31 cellular contexts compared by ENCODE assay signal in genomic region chr3:55857635-55858034, GRCh38.
"Had no signal": no experiment of that assay in that cellular context is flagged by ENCODE, and none has a peak within 500 bp of the region (broad histone marks: within the 10 kb centered on the region; RNA-seq: fewer than 3 reads in every experiment).

No MANE protein-coding gene starts in this region.

- H3K9me3 ChIP-seq: ascending aorta, esophagus muscularis mucosa, gastrocnemius medialis had no signal

- H3K27ac ChIP-seq: ascending aorta, esophagus muscularis mucosa, foreskin keratinocyte, gastrocnemius medialis had no signal

- H3K4me1 ChIP-seq: ascending aorta, foreskin keratinocyte, gastrocnemius medialis had no signal

- DNase-seq: activated CD4-positive, alpha-beta memory T cell treated with anti-CD3 and anti-CD28 coated beads for 36 hours; activated CD4-positive, alpha-beta T cell treated with anti-CD3 and anti-CD28 coated beads for 36 hours; activated CD4-positive, CD25-positive, alpha-beta regulatory T cell; activated CD4-positive, CD25-positive, alpha-beta regulatory T cell treated with anti-CD3 and anti-CD28 coated beads, Interleukin-2, amount 50 U/mL, for 72 hours; activated CD8-positive, alpha-beta memory T cell treated with anti-CD3 and anti-CD28 coated beads, Interleukin-2, amount 50 U/mL, for 48 hours; activated gamma-delta T cell; activated naive CD4-positive, alpha-beta T cell; activated naive CD4-positive, alpha-beta T cell treated with anti-CD3 and anti-CD28 coated beads, Interleukin-2, amount 10 ng/mL, durations not matched to agents 7 days and 5 days; activated naive CD8-positive, alpha-beta T cell treated with anti-CD3 and anti-CD28 coated beads, Interleukin-2, amount 10 ng/mL, durations not matched to agents 7 days and 5 days; activated T-cell treated with anti-CD3 and anti-CD28 coated beads for 4 hours; activated T-cell treated with anti-CD3 and anti-CD28 coated beads, Interleukin-2, amount 50 U/mL, for 24 hours; activated T-cell treated with anti-CD3 and anti-CD28 coated beads, Interleukin-2, amount 50 U/mL, for 72 hours; caudate nucleus; cortex of kidney; dermis blood vessel endothelial cell; effector CD4-positive, alpha-beta T cell; effector memory CD8-positive, alpha-beta T cell; erythroblast; gastrocnemius medialis; glutamatergic neuron; T-helper 1 cell; T-helper 17 cell; T1000 had no signal

- H3K4me3 ChIP-seq: ascending aorta, esophagus muscularis mucosa, gastrocnemius medialis had no signal

- H3K4me3 Mint-ChIP-seq: activated CD4-positive, alpha-beta memory T cell treated with anti-CD3 and anti-CD28 coated beads for 36 hours; activated CD4-positive, alpha-beta T cell treated with anti-CD3 and anti-CD28 coated beads for 36 hours; activated CD4-positive, alpha-beta T cell treated with anti-CD3 and anti-CD28 coated beads, Interleukin-2, amount 10 ng/mL, durations not matched to agents 24 days and 14 days; activated naive CD4-positive, alpha-beta T cell treated with anti-CD3 and anti-CD28 coated beads, Interleukin-2, amount 10 ng/mL, durations not matched to agents 7 days and 5 days; activated naive CD8-positive, alpha-beta T cell treated with anti-CD3 and anti-CD28 coated beads, Interleukin-2, amount 10 ng/mL, durations not matched to agents 7 days and 5 days; activated T-cell treated with anti-CD3 and anti-CD28 coated beads, Interleukin-2, amount 50 U/mL, for 24 hours; activated T-cell treated with anti-CD3 and anti-CD28 coated beads, Interleukin-2, amount 50 U/mL, for 72 hours; brain; effector memory CD8-positive, alpha-beta T cell; T-helper 17 cell; T-helper 2 cell treated with Interferon-gamma antibody and Interleukin-4, amounts not matched to agents 5 μg/mL and 100 μg/mL, for 36 hours had no signal

- H3K27me3 Mint-ChIP-seq: activated CD4-positive, alpha-beta memory T cell treated with anti-CD3 and anti-CD28 coated beads for 36 hours; activated CD4-positive, alpha-beta T cell treated with anti-CD3 and anti-CD28 coated beads for 36 hours; activated CD4-positive, alpha-beta T cell treated with anti-CD3 and anti-CD28 coated beads, Interleukin-2, amount 10 ng/mL, durations not matched to agents 24 days and 14 days; activated naive CD4-positive, alpha-beta T cell treated with anti-CD3 and anti-CD28 coated beads, Interleukin-2, amount 10 ng/mL, durations not matched to agents 7 days and 5 days; activated naive CD8-positive, alpha-beta T cell treated with anti-CD3 and anti-CD28 coated beads, Interleukin-2, amount 10 ng/mL, durations not matched to agents 7 days and 5 days; activated T-cell treated with anti-CD3 and anti-CD28 coated beads, Interleukin-2, amount 50 U/mL, for 24 hours; effector memory CD8-positive, alpha-beta T cell; T-helper 17 cell had no signal

- H3K4me1 Mint-ChIP-seq: activated CD4-positive, alpha-beta T cell treated with anti-CD3 and anti-CD28 coated beads for 36 hours; activated CD4-positive, alpha-beta T cell treated with anti-CD3 and anti-CD28 coated beads, Interleukin-2, amount 10 ng/mL, durations not matched to agents 24 days and 14 days; activated naive CD4-positive, alpha-beta T cell treated with anti-CD3 and anti-CD28 coated beads, Interleukin-2, amount 10 ng/mL, durations not matched to agents 7 days and 5 days; activated naive CD8-positive, alpha-beta T cell treated with anti-CD3 and anti-CD28 coated beads, Interleukin-2, amount 10 ng/mL, durations not matched to agents 7 days and 5 days; T-helper 17 cell had no signal

- ATAC-seq: activated CD4-positive, alpha-beta T cell treated with anti-CD3 and anti-CD28 coated beads for 36 hours; activated naive CD4-positive, alpha-beta T cell treated with anti-CD3 and anti-CD28 coated beads, Interleukin-2, amount 50 U/mL, for 72 hours; activated T-cell treated with anti-CD3 and anti-CD28 coated beads, Interleukin-2, amount 50 U/mL, for 72 hours; effector memory CD8-positive, alpha-beta T cell; foreskin keratinocyte; gastrocnemius medialis; T-helper 17 cell had no signal

- H3K36me3 Mint-ChIP-seq: activated CD4-positive, alpha-beta memory T cell treated with anti-CD3 and anti-CD28 coated beads for 36 hours; activated naive CD4-positive, alpha-beta T cell treated with anti-CD3 and anti-CD28 coated beads, Interleukin-2, amount 10 ng/mL, durations not matched to agents 7 days and 5 days; activated naive CD4-positive, alpha-beta T cell treated with anti-CD3 and anti-CD28 coated beads, Interleukin-2, amount 50 U/mL, for 72 hours; activated naive CD8-positive, alpha-beta T cell treated with anti-CD3 and anti-CD28 coated beads, Interleukin-2, amount 10 ng/mL, durations not matched to agents 7 days and 5 days; brain had no signal

- H3K27ac Mint-ChIP-seq: activated CD4-positive, alpha-beta memory T cell treated with anti-CD3 and anti-CD28 coated beads for 36 hours; activated CD4-positive, alpha-beta T cell treated with anti-CD3 and anti-CD28 coated beads for 36 hours; activated CD4-positive, alpha-beta T cell treated with anti-CD3 and anti-CD28 coated beads, Interleukin-2, amount 10 ng/mL, durations not matched to agents 24 days and 14 days; activated naive CD4-positive, alpha-beta T cell treated with anti-CD3 and anti-CD28 coated beads, Interleukin-2, amount 10 ng/mL, durations not matched to agents 7 days and 5 days; activated naive CD8-positive, alpha-beta T cell treated with anti-CD3 and anti-CD28 coated beads, Interleukin-2, amount 10 ng/mL, durations not matched to agents 7 days and 5 days; activated T-cell treated with anti-CD3 and anti-CD28 coated beads, Interleukin-2, amount 50 U/mL, for 24 hours; activated T-cell treated with anti-CD3 and anti-CD28 coated beads, Interleukin-2, amount 50 U/mL, for 72 hours; effector memory CD8-positive, alpha-beta T cell; T-helper 17 cell; T-helper 2 cell treated with Interferon-gamma antibody and Interleukin-4, amounts not matched to agents 5 μg/mL and 100 μg/mL, for 36 hours had no signal

- H3K36me3 ChIP-seq: ascending aorta, esophagus muscularis mucosa, gastrocnemius medialis had no signal

- H3K27me3 ChIP-seq: ascending aorta, esophagus muscularis mucosa, foreskin keratinocyte, gastrocnemius medialis had no signal

- FAIRE-seq: colon had no signal

- H3K9me3 Mint-ChIP-seq: activated CD4-positive, alpha-beta memory T cell treated with anti-CD3 and anti-CD28 coated beads for 36 hours; activated CD4-positive, alpha-beta T cell treated with anti-CD3 and anti-CD28 coated beads, Interleukin-2, amount 10 ng/mL, durations not matched to agents 24 days and 14 days; activated naive CD4-positive, alpha-beta T cell treated with anti-CD3 and anti-CD28 coated beads, Interleukin-2, amount 10 ng/mL, durations not matched to agents 7 days and 5 days; activated naive CD4-positive, alpha-beta T cell treated with anti-CD3 and anti-CD28 coated beads, Interleukin-2, amount 50 U/mL, for 72 hours; activated naive CD8-positive, alpha-beta T cell treated with anti-CD3 and anti-CD28 coated beads, Interleukin-2, amount 10 ng/mL, durations not matched to agents 7 days and 5 days; activated T-cell treated with anti-CD3 and anti-CD28 coated beads, Interleukin-2, amount 50 U/mL, for 24 hours; activated T-cell treated with anti-CD3 and anti-CD28 coated beads, Interleukin-2, amount 50 U/mL, for 72 hours; T-helper 2 cell treated with Interferon-gamma antibody and Interleukin-4, amounts not matched to agents 5 μg/mL and 100 μg/mL, for 36 hours had no signal
